In genomic region chrX:111616786-111617185, GRCh38 we compare ENCODE assay signal across 28 cellular contexts.
"Had no signal": no experiment of that assay in that cellular context is flagged by ENCODE, and none has a peak within 500 bp of the region (broad histone marks: within the 10 kb centered on the region; RNA-seq: fewer than 3 reads in every experiment).

No MANE protein-coding gene starts in this region.

- DNase-seq: colonic mucosa; cortex of kidney; dermis blood vessel endothelial cell; dorsolateral prefrontal cortex; effector CD4-positive, alpha-beta T cell; effector CD8-positive, alpha-beta T cell; effector memory CD4-positive, alpha-beta T cell; effector memory CD8-positive, alpha-beta T cell; endodermal cell; erythroblast; esophagus squamous epithelium; foreskin fibroblast; foreskin keratinocyte; foreskin melanocyte; gastrocnemius medialis; glutamatergic neuron; head of caudate nucleus; heart left ventricle; heart right ventricle had no signal

- H3K4me2 ChIP-seq: hepatocyte had no signal

- H3K36me3 ChIP-seq: colonic mucosa, esophagus muscularis mucosa, esophagus squamous epithelium, gastrocnemius medialis, gastroesophageal sphincter, heart left ventricle, heart right ventricle had no signal

- H3K27ac Mint-ChIP-seq: dendritic cell treated with granulocyte-macrophage colony-stimulating factor and Interleukin-4, amounts not matched to agents 40 ng/mL and 50 ng/mL, for 4 days; effector memory CD8-positive, alpha-beta T cell; endodermal cell had no signal

- H3K79me2 ChIP-seq: hepatocyte had no signal

- ATAC-seq: effector memory CD8-positive, alpha-beta T cell; foreskin keratinocyte; gastrocnemius medialis; gastroesophageal sphincter; heart left ventricle; heart right ventricle had no signal

- H3K27ac ChIP-seq: colonic mucosa, coronary artery, dorsolateral prefrontal cortex, epithelial cell of prostate, esophagus muscularis mucosa, esophagus squamous epithelium, foreskin keratinocyte, gastrocnemius medialis, gastroesophageal sphincter, heart left ventricle, heart right ventricle, hepatocyte had no signal

- H3K4me3 ChIP-seq: colonic mucosa, coronary artery, dorsolateral prefrontal cortex, esophagus muscularis mucosa, esophagus squamous epithelium, gastrocnemius medialis, gastroesophageal sphincter, heart left ventricle, heart right ventricle, hepatocyte had no signal

- H3K9me3 Mint-ChIP-seq: effector memory CD8-positive, alpha-beta T cell; endodermal cell had no signal

- H3K27me3 ChIP-seq: colonic mucosa, esophagus muscularis mucosa, esophagus squamous epithelium, foreskin keratinocyte, gastrocnemius medialis, gastroesophageal sphincter, hepatocyte had no signal

- H3K4me1 ChIP-seq: colonic mucosa, esophagus muscularis mucosa, esophagus squamous epithelium, foreskin keratinocyte, gastrocnemius medialis, gastroesophageal sphincter, heart left ventricle, heart right ventricle had no signal

- H3K4me3 Mint-ChIP-seq: dendritic cell treated with granulocyte-macrophage colony-stimulating factor and Interleukin-4, amounts not matched to agents 40 ng/mL and 50 ng/mL, for 4 days; effector memory CD8-positive, alpha-beta T cell; endodermal cell had no signal

- H3K9me3 ChIP-seq: colonic mucosa, esophagus muscularis mucosa, esophagus squamous epithelium, gastrocnemius medialis, gastroesophageal sphincter, heart left ventricle, heart right ventricle had no signal

- H2AFZ ChIP-seq: hepatocyte had no signal

- H3K27me3 Mint-ChIP-seq: dendritic cell treated with granulocyte-macrophage colony-stimulating factor and Interleukin-4, amounts not matched to agents 40 ng/mL and 50 ng/mL, for 4 days; effector memory CD8-positive, alpha-beta T cell had no signal

- FAIRE-seq: colon, endometrium, endothelial cell of umbilical vein had no signal
